Comparison of ENCODE assay signal across 23 cellular contexts in the genomic region with DNA sequence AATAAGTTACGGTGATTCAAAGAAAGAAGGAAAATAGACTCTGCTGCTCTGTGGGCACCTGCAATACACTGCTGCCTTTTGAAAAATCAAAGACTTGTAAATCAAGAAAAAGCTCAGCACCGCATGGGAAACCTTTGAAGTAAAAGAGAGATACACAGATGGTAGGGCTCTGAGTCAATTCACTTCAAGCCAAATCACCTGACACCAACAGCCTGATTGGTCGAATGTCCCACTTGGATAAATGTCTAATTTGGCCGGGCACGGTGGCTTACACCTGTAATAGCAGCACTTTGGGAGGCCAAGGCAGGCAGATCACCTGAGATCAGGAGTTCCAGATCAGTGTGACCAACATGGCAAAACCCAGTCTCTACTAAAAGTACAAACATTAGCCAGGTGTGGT. TPM values are rescaled to one million over a fixed set of nuclear protein-coding genes. Genes with fewer than 3 reads are reported as not detected.
A peak's percentile ranks its signal among the peaks of the same experiment; 100 is the strongest.
DNase-seq lines count a peak whose midpoint lies in the region; TF ChIP-seq lines count a peak whose summit lies in the region.
"Had no signal": no experiment of that assay in that cellular context is flagged by ENCODE, and none has a peak within 500 bp of the region (broad histone marks: within the 10 kb centered on the region; RNA-seq: fewer than 3 reads in every experiment).

No MANE protein-coding gene starts in this region.

- H3K27me3 Mint-ChIP-seq in T-helper 1 cell treated with Interleukin-12 subunit alpha and Interleukin-12 subunit beta and Interleukin-4 antibody, amounts not matched to agents 30 μg/mL and 1 μg/mL, for 36 hours (ENCODE audit: low read depth), result no peaks in the 10 kb centered on the region
- H3K27me3 Mint-ChIP-seq in activated T-helper 2 cell treated with anti-CD3 and anti-CD28 coated beads, Interferon-gamma antibody, Interleukin-2, Interleukin-4, amounts not matched to agents 10 μg/mL and 5 μg/mL and 100 μg/mL, durations not matched to agents 14 hours and 24 hours and 36 hours (ENCODE audit: low read depth), result no peaks in the 10 kb centered on the region

- 91% methylated on average over 5 of the region's 5 CpGs for WGBS in suprapubic skin

- peak; percentile 64 for DNase-seq in activated effector memory CD4-positive, alpha-beta T cell treated with anti-CD3 and anti-CD28 coated beads, Interleukin-2, amount 50 U/mL, for 16 hours
- DNase-seq in activated effector memory CD4-positive, alpha-beta T cell treated with Interleukin-2 at 50 U/mL for 16 hours, result no peak
- DNase-seq in activated T-helper 2 cell treated with anti-CD3 and anti-CD28 coated beads, Interferon-gamma antibody, Interleukin-2, Interleukin-4, amounts not matched to agents 10 μg/mL and 5 μg/mL and 100 μg/mL, durations not matched to agents 14 hours and 24 hours and 36 hours (ENCODE audit: low spot score), result no peak
- DNase-seq in posterior vena cava (ENCODE audit: low spot score) (peak; percentile 16), suprapubic skin (ENCODE audit: low spot score in 2 of 2) (no peak), right atrium auricular region (ENCODE audit: low spot score) (no peak)
- no peak for DNase-seq in effector CD8-positive, alpha-beta T cell (lab: John Stamatoyannopoulos, UW)
- DNase-seq: anterior cingulate cortex; DMS79; effector CD4-positive, alpha-beta T cell; esophagus squamous epithelium; NCI-H1417; NCI-H526 treated with DMSO at 0.1 percent for 48 hours; nephron progenitor cell; stimulated activated CD8-positive, alpha-beta memory T cell treated with anti-CD3 and anti-CD28 coated beads, Interleukin-4, amount 100 ng/mL, for 48 hours; thyroid gland; WERI-Rb-1 had no signal

- peaks cover 17% of the 10 kb centered on the region for H3K36me3 Mint-ChIP-seq in T-helper 1 cell treated with Interleukin-12 subunit alpha and Interleukin-12 subunit beta and Interleukin-4 antibody, amounts not matched to agents 30 μg/mL and 1 μg/mL, for 36 hours (ENCODE audit: low read depth)
- peaks cover 20% of the 10 kb centered on the region for H3K36me3 Mint-ChIP-seq in activated T-helper 2 cell treated with anti-CD3 and anti-CD28 coated beads, Interferon-gamma antibody, Interleukin-2, Interleukin-4, amounts not matched to agents 10 μg/mL and 5 μg/mL and 100 μg/mL, durations not matched to agents 14 hours and 24 hours and 36 hours (ENCODE audit: low read depth)
- H3K36me3 Mint-ChIP-seq: mesothelial cell of epicardium had no signal

- H3K27ac ChIP-seq in suprapubic skin (no peak overlapping the region), right atrium auricular region (no peak overlapping the region)
- H3K27ac ChIP-seq: C4-2B, esophagus squamous epithelium, prostate gland, thyroid gland, WERI-Rb-1 had no signal

- no peak for TF ChIP-seq CTCF in suprapubic skin (IDR thresholded peaks at IDR 0.05)
- TF ChIP-seq CTCF in right atrium auricular region (IDR thresholded peaks at IDR 0.05), result no peak

- TF ChIP-seq EP300 in suprapubic skin (IDR thresholded peaks at IDR 0.05), result no peak

- peaks cover 5% of the 10 kb centered on the region for H3K9me3 Mint-ChIP-seq in T-helper 1 cell treated with Interleukin-12 subunit alpha and Interleukin-12 subunit beta and Interleukin-4 antibody, amounts not matched to agents 30 μg/mL and 1 μg/mL, for 36 hours
- no peaks in the 10 kb centered on the region for H3K9me3 Mint-ChIP-seq in activated T-helper 2 cell treated with anti-CD3 and anti-CD28 coated beads, Interferon-gamma antibody, Interleukin-2, Interleukin-4, amounts not matched to agents 10 μg/mL and 5 μg/mL and 100 μg/mL, durations not matched to agents 14 hours and 24 hours and 36 hours
- H3K9me3 Mint-ChIP-seq: mesothelial cell of epicardium had no signal

- H3K4me3 Mint-ChIP-seq in T-helper 1 cell treated with Interleukin-12 subunit alpha and Interleukin-12 subunit beta and Interleukin-4 antibody, amounts not matched to agents 30 μg/mL and 1 μg/mL, for 36 hours, result no peak overlapping the region
- H3K4me3 Mint-ChIP-seq in activated T-helper 2 cell treated with anti-CD3 and anti-CD28 coated beads, Interferon-gamma antibody, Interleukin-2, Interleukin-4, amounts not matched to agents 10 μg/mL and 5 μg/mL and 100 μg/mL, durations not matched to agents 14 hours and 24 hours and 36 hours (ENCODE audit: low read depth), result no peak overlapping the region
- H3K4me3 Mint-ChIP-seq: mesothelial cell of epicardium, nephron progenitor cell had no signal

- H3K4me1 ChIP-seq in suprapubic skin (no peaks in the 10 kb centered on the region), right atrium auricular region (no peaks in the 10 kb centered on the region)
- H3K4me1 ChIP-seq: esophagus squamous epithelium, HAP-1, prostate gland, thyroid gland had no signal

- H3K9me3 ChIP-seq in suprapubic skin (no peaks in the 10 kb centered on the region), right atrium auricular region (no peaks in the 10 kb centered on the region)
- H3K9me3 ChIP-seq: esophagus squamous epithelium, HAP-1, prostate gland, thyroid gland had no signal

- H3K36me3 ChIP-seq in suprapubic skin (no peaks in the 10 kb centered on the region), right atrium auricular region (no peaks in the 10 kb centered on the region)
- H3K36me3 ChIP-seq: esophagus squamous epithelium, HAP-1, prostate gland, thyroid gland, WERI-Rb-1 had no signal

- H3K27me3 ChIP-seq in suprapubic skin (no peaks in the 10 kb centered on the region), right atrium auricular region (no peaks in the 10 kb centered on the region)
- H3K27me3 ChIP-seq: esophagus squamous epithelium, thyroid gland had no signal

- intact Hi-C loops in activated T-helper 2 cell treated with anti-CD3 and anti-CD28 coated beads, Interferon-gamma antibody, Interleukin-2, Interleukin-4, amounts not matched to agents 10 μg/mL and 5 μg/mL and 100 μg/mL, durations not matched to agents 14 hours and 24 hours and 36 hours (cut with micrococcal nuclease), result no loop called here
- intact Hi-C loops in posterior vena cava (cut with DNase I), result no loop called here

- peak overlapping the region; percentile 84 for H3K27ac Mint-ChIP-seq in T-helper 1 cell treated with Interleukin-12 subunit alpha and Interleukin-12 subunit beta and Interleukin-4 antibody, amounts not matched to agents 30 μg/mL and 1 μg/mL, for 36 hours
- peak overlapping the region; percentile 82 for H3K27ac Mint-ChIP-seq in activated T-helper 2 cell treated with anti-CD3 and anti-CD28 coated beads, Interferon-gamma antibody, Interleukin-2, Interleukin-4, amounts not matched to agents 10 μg/mL and 5 μg/mL and 100 μg/mL, durations not matched to agents 14 hours and 24 hours and 36 hours
- H3K27ac Mint-ChIP-seq: mesothelial cell of epicardium, nephron progenitor cell had no signal

- no peak for TF ChIP-seq POLR2A in suprapubic skin (IDR thresholded peaks at IDR 0.05)

- H3K4me3 ChIP-seq in suprapubic skin (no peak overlapping the region), right atrium auricular region (no peak overlapping the region)
- H3K4me3 ChIP-seq: esophagus squamous epithelium, HAP-1, prostate gland, skin epidermis, thyroid gland had no signal

- H3K4me1 Mint-ChIP-seq in T-helper 1 cell treated with Interleukin-12 subunit alpha and Interleukin-12 subunit beta and Interleukin-4 antibody, amounts not matched to agents 30 μg/mL and 1 μg/mL, for 36 hours (ENCODE audit: low read depth), result peaks cover 63% of the 10 kb centered on the region
- peaks cover 57% of the 10 kb centered on the region for H3K4me1 Mint-ChIP-seq in activated T-helper 2 cell treated with anti-CD3 and anti-CD28 coated beads, Interferon-gamma antibody, Interleukin-2, Interleukin-4, amounts not matched to agents 10 μg/mL and 5 μg/mL and 100 μg/mL, durations not matched to agents 14 hours and 24 hours and 36 hours (ENCODE audit: low read depth)
- H3K4me1 Mint-ChIP-seq: mesothelial cell of epicardium had no signal

RNA-seq across cellular contexts. Expression of a gene that starts 19.2 kb away (rescaled TPM):
- 31.9 and 33.8 TPM in 2 replicates for total RNA-seq in activated T-helper 2 cell treated with anti-CD3 and anti-CD28 coated beads, Interferon-gamma antibody, Interleukin-2, Interleukin-4, amounts not matched to agents 10 μg/mL and 5 μg/mL and 100 μg/mL, durations not matched to agents 14 hours and 24 hours and 36 hours
- total RNA-seq in posterior vena cava, result 1 to 10 TPM; 6.0 to 9.9 TPM
- total RNA-seq in suprapubic skin, result 10 to 100 TPM; 27.0 to 29.8 (median 27.5) TPM
- total RNA-seq in right atrium auricular region, result 1 to 10 TPM; 5.0 to 7.5 TPM

Comparison
In these comparisons a context has a peak if more than half of its experiments do, and no peak if none do; other contexts are left out.
1. DNase-seq: peak in activated effector memory CD4-positive, alpha-beta T cell treated with anti-CD3 and anti-CD28 coated beads, Interleukin-2, amount 50 U/mL, for 16 hours (single experiment) and posterior vena cava (single experiment); none in activated effector memory CD4-positive, alpha-beta T cell treated with Interleukin-2 at 50 U/mL for 16 hours (single experiment), activated T-helper 2 cell treated with anti-CD3 and anti-CD28 coated beads, Interferon-gamma antibody, Interleukin-2, Interleukin-4, amounts not matched to agents 10 μg/mL and 5 μg/mL and 100 μg/mL, durations not matched to agents 14 hours and 24 hours and 36 hours (single experiment), suprapubic skin (0 of 2), right atrium auricular region (single experiment) and effector CD8-positive, alpha-beta T cell (single experiment).